9 cellular contexts compared by ENCODE assay signal in the genomic region with DNA sequence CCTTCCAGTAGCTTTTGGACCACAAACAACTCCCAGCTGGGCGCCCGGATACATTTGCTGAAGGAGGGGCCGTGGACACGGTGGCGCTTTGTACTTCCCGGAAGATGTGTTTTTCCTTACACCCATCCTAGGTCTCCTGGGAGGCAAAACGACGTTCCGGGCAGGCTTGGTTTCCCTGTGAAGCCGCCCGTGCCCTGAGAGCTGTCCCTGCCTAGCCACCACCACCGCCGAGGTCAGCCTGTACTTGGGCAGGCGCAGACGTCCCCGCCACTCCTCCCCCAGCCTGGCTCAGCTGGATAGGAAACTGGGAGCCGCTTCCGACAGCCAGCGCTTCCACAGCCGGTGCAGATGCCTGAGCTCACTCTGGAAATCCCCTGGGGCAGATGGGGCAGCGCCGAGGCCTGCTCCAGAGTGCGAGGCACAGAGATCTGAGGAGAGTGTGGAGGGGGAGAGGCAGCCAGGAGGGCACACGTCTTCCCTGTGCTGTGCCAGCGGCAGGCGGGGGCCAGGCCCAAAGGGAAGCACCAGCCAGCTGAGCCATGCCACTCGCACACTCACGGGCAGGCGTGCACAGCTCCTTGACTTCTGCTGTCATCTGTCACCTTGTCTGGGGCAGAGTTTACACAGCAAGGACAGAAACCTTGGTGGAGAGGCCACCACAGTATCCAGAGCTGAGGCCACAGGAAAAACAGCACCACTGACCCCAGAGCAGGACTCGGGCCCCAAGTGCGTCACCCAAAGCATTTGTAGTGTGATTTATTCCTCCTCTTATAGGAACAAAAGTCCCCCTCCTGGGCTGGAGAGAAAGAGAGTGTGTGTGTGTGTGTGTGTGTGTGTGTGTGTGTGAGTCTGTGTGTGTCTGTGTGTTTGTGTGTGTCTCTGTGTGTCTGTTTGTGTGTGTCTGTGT. TPM values are rescaled to one million over a fixed set of nuclear protein-coding genes. Genes with fewer than 3 reads are reported as not detected.
A peak's percentile ranks its signal among the peaks of the same experiment; 100 is the strongest.
DNase-seq lines count a peak whose midpoint lies in the region; FAIRE-seq and TF ChIP-seq lines count a peak whose summit lies in the region.
"Had no signal": no experiment of that assay in that cellular context is flagged by ENCODE, and none has a peak within 500 bp of the region (broad histone marks: within the 10 kb centered on the region; RNA-seq: fewer than 3 reads in every experiment).

No MANE protein-coding gene starts in this region.

- H3K27me3 Mint-ChIP-seq in nephron progenitor cell (ENCODE audit: low read depth, poor library complexity) = peaks cover 35% of the 10 kb centered on the region

- peak overlapping the region; percentile 27 for H3K4me3 ChIP-seq in HFF-Myc (replicated peaks; ENCODE audit: low read depth, low read length)
- H3K4me3 ChIP-seq in fibroblast of pulmonary artery (replicated peaks; ENCODE audit: low read depth, low read length) = peak overlapping the region; percentile 19
- H3K4me3 ChIP-seq: HAP-1 had no signal

- peak overlapping the region; percentile 71 for H3K4me3 Mint-ChIP-seq in nephron progenitor cell

- H3K27ac Mint-ChIP-seq in nephron progenitor cell = peak overlapping the region; percentile 75

- TF ChIP-seq CTCF in HFF-Myc (IDR thresholded peaks at IDR 0.05; ENCODE audit: low read depth, low read length, missing control alignments) (no peak), fibroblast of pulmonary artery (IDR thresholded peaks at IDR 0.05; ENCODE audit: low read length, missing control alignments) (no peak), nephron progenitor cell (IDR thresholded peaks at IDR 0.05) (no peak)

- no peak for FAIRE-seq in GM12892 (lab: Jason Lieb, UNC)

- H3K4me1 Mint-ChIP-seq in nephron progenitor cell = peaks cover 64% of the 10 kb centered on the region

- H3K9me3 Mint-ChIP-seq in nephron progenitor cell = no peaks in the 10 kb centered on the region

- TF ChIP-seq POLR2A in GM12892 (IDR thresholded peaks at IDR 0.05; ENCODE audit: low read depth, low read length) = no peak

- DNase-seq in AG20443 (ENCODE audit: low spot score) (peak; percentile 83), HFF-Myc (ENCODE audit: extremely low read depth, low read depth) (peak; percentile 48), T1000 (lab: John Stamatoyannopoulos, UW) (peak; percentile 76), fibroblast of pulmonary artery (ENCODE audit: low read depth) (peak; percentile 89), nephron progenitor cell (peak; percentile 70), HuH-7 (ENCODE audit: low spot score) (no peak), GM12892 (ENCODE audit: insufficient read length) (no peak)
- no peak for DNase-seq in activated CD8-positive, alpha-beta memory T cell treated with anti-CD3 and anti-CD28 coated beads for 24 hours

- H3K36me3 Mint-ChIP-seq in nephron progenitor cell (ENCODE audit: low read depth) = no peaks in the 10 kb centered on the region

RNA-seq across cellular contexts. Expression of gene RHBDF2, which starts 3.0 kb away (rescaled TPM):
- 16.3 TPM for polyA plus RNA-seq in GM12892 (2012; ENCODE audit: missing spikeins)

RNA-seq across cellular contexts. Expression of gene AANAT, which starts 30.8 kb away (rescaled TPM):
- polyA plus RNA-seq in GM12892 (2012; ENCODE audit: missing spikeins) = 0.34 TPM

RNA-seq across cellular contexts. Expression of gene CYGB, which starts 39.3 kb away (rescaled TPM):
- polyA plus RNA-seq in GM12892 (2012; ENCODE audit: missing spikeins) = not detected

RNA-seq across cellular contexts. Expression of gene PRCD, which starts 41.6 kb away (rescaled TPM):
- not detected for polyA plus RNA-seq in GM12892 (2012; ENCODE audit: missing spikeins)

RNA-seq across cellular contexts. Expression of gene UBE2O, which starts 45.3 kb away (rescaled TPM):
- polyA plus RNA-seq in GM12892 (2012; ENCODE audit: missing spikeins) = 13.2 TPM

Comparison
In these comparisons a context has a peak if more than half of its experiments do, and no peak if none do; other contexts are left out.
1. DNase-seq: peak in AG20443 (single experiment), HFF-Myc (single experiment), T1000 (single experiment), fibroblast of pulmonary artery (single experiment) and nephron progenitor cell (single experiment); none in HuH-7 (single experiment), GM12892 (single experiment) and activated CD8-positive, alpha-beta memory T cell treated with anti-CD3 and anti-CD28 coated beads for 24 hours (single experiment).